Comparison of ENCODE assay signal across 8 cellular contexts in the genomic region with DNA sequence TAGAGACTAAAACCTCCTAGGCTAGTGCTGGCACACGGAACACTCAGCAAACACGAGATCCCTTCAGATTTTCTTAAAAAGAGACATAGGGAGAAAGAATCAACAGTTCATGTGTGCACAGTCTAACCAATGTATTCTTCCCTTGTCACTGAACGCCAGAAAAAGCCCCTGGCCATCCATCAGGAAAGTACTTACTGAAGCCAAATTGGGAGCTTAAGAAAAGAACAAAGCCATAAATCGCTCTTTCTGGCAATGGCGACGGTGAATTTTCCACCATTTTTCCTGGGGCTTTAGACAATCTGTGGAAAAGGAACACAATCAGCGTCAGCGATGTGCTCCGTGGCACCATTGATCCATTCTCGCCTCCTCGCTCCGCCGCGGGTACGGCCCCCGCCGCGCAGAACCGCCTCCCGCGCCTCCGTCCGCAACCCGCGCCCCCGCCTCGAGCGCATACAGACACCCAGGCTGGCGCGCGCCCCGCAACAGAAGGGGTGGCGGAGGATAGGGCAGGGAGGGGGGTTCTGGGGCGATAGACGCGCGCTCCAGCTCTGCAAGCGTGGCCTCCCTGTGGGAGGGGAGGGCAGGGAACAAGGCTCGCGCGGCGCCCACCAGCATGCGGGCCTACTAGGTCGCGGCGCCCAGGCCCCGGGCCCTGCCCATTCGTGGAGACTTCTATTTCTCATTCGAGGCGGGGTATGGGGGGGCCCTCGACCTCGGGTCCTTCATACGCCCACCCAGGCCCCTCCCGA. TPM values are rescaled to one million over a fixed set of nuclear protein-coding genes. Genes with fewer than 3 reads are reported as not detected.
A peak's percentile ranks its signal among the peaks of the same experiment; 100 is the strongest.
DNase-seq lines count a peak whose midpoint lies in the region; ATAC-seq and TF ChIP-seq lines count a peak whose summit lies in the region.

No MANE protein-coding gene starts in this region.

- peak overlapping the region; percentile 91 for H3K27ac Mint-ChIP-seq in endothelial cell (ENCODE audit: unreplicated experiment)

- peaks cover 31% of the 10 kb centered on the region for H3K4me1 Mint-ChIP-seq in endothelial cell (ENCODE audit: unreplicated experiment)

- peak; percentile 45 for DNase-seq in stimulated activated CD8-positive, alpha-beta memory T cell treated with anti-CD3 and anti-CD28 coated beads, Interleukin-12 subunit alpha, Interleukin-12 subunit beta, amount 100 ng/mL, for 1 hour (ENCODE audit: low read depth)
- DNase-seq in stimulated activated CD8-positive, alpha-beta memory T cell treated with anti-CD3 and anti-CD28 coated beads, Interleukin-4, amount 100 ng/mL, for 48 hours = no peak
- DNase-seq in NCI-H2081 (lab: John Stamatoyannopoulos, UW) (peak; percentile 81 to 86), endothelial cell (ENCODE audit: low spot score) (no peak), mesenteric fat pad (ENCODE audit: low spot score) (peak; percentile 91)
- DNase-seq in stimulated activated naive CD4-positive, alpha-beta T cell (lab: John Stamatoyannopoulos, UW) = peak in 5 of 6 experiments; percentile 32 to 90 (median 83)

- peak overlapping the region; percentile 89 for H3K4me3 Mint-ChIP-seq in endothelial cell (ENCODE audit: unreplicated experiment)

- peaks cover 8% of the 10 kb centered on the region for H3K36me3 Mint-ChIP-seq in endothelial cell (ENCODE audit: low read depth, unreplicated experiment)

- H3K27me3 Mint-ChIP-seq in endothelial cell (ENCODE audit: unreplicated experiment) = peaks cover 18% of the 10 kb centered on the region

- ATAC-seq in HG02884 (IDR thresholded peaks at IDR 0.05; ENCODE audit: unreplicated experiment) = peak; percentile 34
- ATAC-seq in activated CD4-positive, CD25-positive, alpha-beta regulatory T cell treated with anti-CD3 and anti-CD28 coated beads, Interleukin-2, amount 50 U/mL, for 24 hours = peak; percentile 55 to 60

- no peaks in the 10 kb centered on the region for H3K9me3 Mint-ChIP-seq in endothelial cell (ENCODE audit: unreplicated experiment)

- no peak for TF ChIP-seq CTCF in endothelial cell (IDR thresholded peaks at IDR 0.05; ENCODE audit: unreplicated experiment)

RNA-seq across cellular contexts. Expression of a gene that starts 0.5 kb away (rescaled TPM):
- total RNA-seq in endothelial cell (ENCODE audit: unreplicated experiment) = 14.1 TPM
- 31.3 TPM for total RNA-seq in mesenteric fat pad

RNA-seq across cellular contexts. Expression of a gene that starts 0.6 kb away (rescaled TPM):
- 190 TPM for total RNA-seq in endothelial cell (ENCODE audit: unreplicated experiment)
- 141 TPM for total RNA-seq in mesenteric fat pad

Comparison
In these comparisons a context has a peak if more than half of its experiments do, and no peak if none do; other contexts are left out.
1. DNase-seq: peak in stimulated activated CD8-positive, alpha-beta memory T cell treated with anti-CD3 and anti-CD28 coated beads, Interleukin-12 subunit alpha, Interleukin-12 subunit beta, amount 100 ng/mL, for 1 hour (single experiment), NCI-H2081 (2 of 2), mesenteric fat pad (single experiment) and stimulated activated naive CD4-positive, alpha-beta T cell (5 of 6); none in stimulated activated CD8-positive, alpha-beta memory T cell treated with anti-CD3 and anti-CD28 coated beads, Interleukin-4, amount 100 ng/mL, for 48 hours (single experiment) and endothelial cell (single experiment).